ENCODE assay signal across 26 cellular contexts in genomic region chr5:39116347-39116899, GRCh38. TPM values are rescaled to one million over a fixed set of nuclear protein-coding genes. Genes with fewer than 3 reads are reported as not detected.
DNase-seq lines count a peak whose midpoint lies in the region; ATAC-seq, FAIRE-seq and TF ChIP-seq lines count a peak whose summit lies in the region.
"Had no signal": no experiment of that assay in that cellular context is flagged by ENCODE, and none has a peak within 500 bp of the region (broad histone marks: within the 10 kb centered on the region; RNA-seq: fewer than 3 reads in every experiment).

No MANE protein-coding gene starts in this region.

- no peak for DNase-seq in activated CD4-positive, alpha-beta memory T cell treated with anti-CD3 and anti-CD28 coated beads for 36 hours
- no peak for DNase-seq in activated CD4-positive, alpha-beta memory T cell treated with anti-CD3 and anti-CD28 coated beads, Interleukin-2, amount 10 ng/mL, durations not matched to agents 7 days and 5 days
- DNase-seq in H54 (ENCODE audit: insufficient read length, low spot score) = no peak
- DNase-seq in activated naive CD4-positive, alpha-beta T cell treated with anti-CD3 and anti-CD28 coated beads, Interleukin-2, amount 50 U/mL, for 72 hours (ENCODE audit: low spot score in 2 of 2) = no peak
- no peak for DNase-seq in naive thymus-derived CD4-positive, alpha-beta T cell
- DNase-seq in GM10266 (ENCODE audit: extremely low spot score) = no peak
- DNase-seq: 8988T; activated CD4-positive, alpha-beta T cell treated with anti-CD3 and anti-CD28 coated beads, Interleukin-2, amount 50 U/mL, for 1 hour; body of pancreas; Caco-2; DND-41; foreskin fibroblast; heart left ventricle; NCI-H1092 treated with DMSO at 0.1 percent for 48 hours; NCI-H2029 treated with DMSO at 0.1 percent for 48 hours; NCI-H226; psoas muscle; stimulated activated CD8-positive, alpha-beta memory T cell treated with anti-CD3 and anti-CD28 coated beads, Interleukin-4, amount 100 ng/mL, for 48 hours had no signal

- H3K4me3 Mint-ChIP-seq in activated CD4-positive, alpha-beta memory T cell treated with anti-CD3 and anti-CD28 coated beads for 36 hours = no peak overlapping the region
- no peak overlapping the region for H3K4me3 Mint-ChIP-seq in activated CD4-positive, alpha-beta memory T cell treated with anti-CD3 and anti-CD28 coated beads, Interleukin-2, amount 10 ng/mL, durations not matched to agents 7 days and 5 days
- H3K4me3 Mint-ChIP-seq in naive thymus-derived CD4-positive, alpha-beta T cell = no peak overlapping the region
- H3K4me3 Mint-ChIP-seq: B cell, type B pancreatic cell had no signal

- peaks cover 24% of the 10 kb centered on the region for H3K36me3 Mint-ChIP-seq in activated CD4-positive, alpha-beta memory T cell treated with anti-CD3 and anti-CD28 coated beads for 36 hours
- peaks cover 70% of the 10 kb centered on the region for H3K36me3 Mint-ChIP-seq in activated CD4-positive, alpha-beta memory T cell treated with anti-CD3 and anti-CD28 coated beads, Interleukin-2, amount 10 ng/mL, durations not matched to agents 7 days and 5 days (ENCODE audit: low read depth)
- H3K36me3 Mint-ChIP-seq in activated naive CD4-positive, alpha-beta T cell treated with anti-CD3 and anti-CD28 coated beads, Interleukin-2, amount 50 U/mL, for 72 hours = peaks cover 12 to 39% of the 10 kb centered on the region in 2 donors
- H3K36me3 Mint-ChIP-seq in naive thymus-derived CD4-positive, alpha-beta T cell = peaks cover 17 to 58% (median 48%) of the 10 kb centered on the region in 5 donors
- H3K36me3 Mint-ChIP-seq: type B pancreatic cell had no signal

- no peaks in the 10 kb centered on the region for H3K4me1 ChIP-seq in naive thymus-derived CD4-positive, alpha-beta T cell (ENCODE audit: control insufficient read depth in 2 of 2, insufficient read depth in 2 of 2, low read length in 2 of 2)
- H3K4me1 ChIP-seq: body of pancreas, Caco-2, psoas muscle had no signal

- ATAC-seq in activated naive CD4-positive, alpha-beta T cell treated with anti-CD3 and anti-CD28 coated beads, Interleukin-2, amount 50 U/mL, for 72 hours = no peak
- peak; percentile 12 for ATAC-seq in naive thymus-derived CD4-positive, alpha-beta T cell
- ATAC-seq in esophagus mucosa (no peak), HG03442 (IDR thresholded peaks at IDR 0.05; ENCODE audit: unreplicated experiment) (no peak)
- ATAC-seq: body of pancreas, heart left ventricle, HepG2, psoas muscle had no signal

- no peak for TF ChIP-seq POLR2A in H54 (IDR thresholded peaks at IDR 0.05; ENCODE audit: low read depth, low read length)

- H3K36me3 ChIP-seq in naive thymus-derived CD4-positive, alpha-beta T cell (ENCODE audit: control insufficient read depth in 2 of 3, insufficient read depth in 3 of 3, low read length in 3 of 3) = peaks cover 36 to 77% (median 44%) of the 10 kb centered on the region in 3 experiments

- intact Hi-C loops in activated CD4-positive, alpha-beta memory T cell treated with anti-CD3 and anti-CD28 coated beads for 36 hours (cut with micrococcal nuclease) = no loop called here
- intact Hi-C loops in naive thymus-derived CD4-positive, alpha-beta T cell (cut with micrococcal nuclease) = loop anchor here in 1 of 2 donors (5.0 kb wide), 1 partner anchor 169 kb away; no protein-coding TSS in a partner anchor

- POLR2A ChIA-PET in activated CD4-positive, alpha-beta memory T cell treated with anti-CD3 and anti-CD28 coated beads for 36 hours (lab: Charles Lee) = interaction anchor here (1.0 kb wide), 1 partner anchor 37 kb away, joined by 3 read pairs; no protein-coding TSS in a partner anchor
- POLR2A ChIA-PET in activated CD4-positive, alpha-beta memory T cell treated with anti-CD3 and anti-CD28 coated beads, Interleukin-2, amount 10 ng/mL, durations not matched to agents 7 days and 5 days (lab: Charles Lee) = interaction anchor here (0.8 kb wide), 1 partner anchor 16 kb away, joined by 3 read pairs; no protein-coding TSS in a partner anchor
- POLR2A ChIA-PET in naive thymus-derived CD4-positive, alpha-beta T cell (lab: Charles Lee) = interaction anchor here (0.6 kb wide), 1 partner anchor 1591 kb away, joined by 7 read pairs; no protein-coding TSS in a partner anchor

- no peaks in the 10 kb centered on the region for H3K27me3 ChIP-seq in naive thymus-derived CD4-positive, alpha-beta T cell (ENCODE audit: control insufficient read depth in 2 of 2, insufficient read depth in 2 of 2, low read length in 2 of 2)
- H3K27me3 ChIP-seq: body of pancreas, neutrophil had no signal

- FAIRE-seq in H54 (lab: Jason Lieb, UNC) = peak; percentile 48
- FAIRE-seq: GM12892, HepG2 had no signal

- H3K9me3 ChIP-seq in naive thymus-derived CD4-positive, alpha-beta T cell (ENCODE audit: control insufficient read depth in 2 of 3, low read length in 3 of 3) = no peaks in the 10 kb centered on the region
- H3K9me3 ChIP-seq: body of pancreas, Caco-2, heart left ventricle, neutrophil, psoas muscle had no signal

- H3K9me3 Mint-ChIP-seq in activated CD4-positive, alpha-beta memory T cell treated with anti-CD3 and anti-CD28 coated beads for 36 hours = no peaks in the 10 kb centered on the region
- no peaks in the 10 kb centered on the region for H3K9me3 Mint-ChIP-seq in activated CD4-positive, alpha-beta memory T cell treated with anti-CD3 and anti-CD28 coated beads, Interleukin-2, amount 10 ng/mL, durations not matched to agents 7 days and 5 days
- H3K9me3 Mint-ChIP-seq in activated naive CD4-positive, alpha-beta T cell treated with anti-CD3 and anti-CD28 coated beads, Interleukin-2, amount 50 U/mL, for 72 hours = no peaks in the 10 kb centered on the region
- H3K9me3 Mint-ChIP-seq in naive thymus-derived CD4-positive, alpha-beta T cell = no peaks in the 10 kb centered on the region
- H3K9me3 Mint-ChIP-seq: type B pancreatic cell had no signal

- no peak for TF ChIP-seq CTCF in GM10266 (IDR thresholded peaks at IDR 0.05; ENCODE audit: control insufficient read depth, insufficient read depth, low read depth, missing control alignments)

- peak overlapping the region; percentile 74 for H3K27ac Mint-ChIP-seq in activated CD4-positive, alpha-beta memory T cell treated with anti-CD3 and anti-CD28 coated beads for 36 hours
- H3K27ac Mint-ChIP-seq in activated CD4-positive, alpha-beta memory T cell treated with anti-CD3 and anti-CD28 coated beads, Interleukin-2, amount 10 ng/mL, durations not matched to agents 7 days and 5 days = no peak overlapping the region
- peak overlapping the region; percentile 46 to 69 for H3K27ac Mint-ChIP-seq in activated naive CD4-positive, alpha-beta T cell treated with anti-CD3 and anti-CD28 coated beads, Interleukin-2, amount 50 U/mL, for 72 hours
- peak overlapping the region in 8 of 9 donors; percentile 5 to 86 (median 64) for H3K27ac Mint-ChIP-seq in naive thymus-derived CD4-positive, alpha-beta T cell
- H3K27ac Mint-ChIP-seq: B cell, type B pancreatic cell had no signal

- no peak overlapping the region for H3K4me3 ChIP-seq in naive thymus-derived CD4-positive, alpha-beta T cell (ENCODE audit: low read length)
- H3K4me3 ChIP-seq: body of pancreas, heart left ventricle, psoas muscle had no signal

- peaks cover 48% of the 10 kb centered on the region for H3K4me1 Mint-ChIP-seq in activated CD4-positive, alpha-beta memory T cell treated with anti-CD3 and anti-CD28 coated beads for 36 hours (ENCODE audit: low read depth)
- H3K4me1 Mint-ChIP-seq in activated CD4-positive, alpha-beta memory T cell treated with anti-CD3 and anti-CD28 coated beads, Interleukin-2, amount 10 ng/mL, durations not matched to agents 7 days and 5 days = peaks cover 27% of the 10 kb centered on the region
- H3K4me1 Mint-ChIP-seq in naive thymus-derived CD4-positive, alpha-beta T cell = peaks cover 8 to 50% (median 30%) of the 10 kb centered on the region in 7 donors
- H3K4me1 Mint-ChIP-seq: B cell had no signal

- no peak overlapping the region for H3K27ac ChIP-seq in naive thymus-derived CD4-positive, alpha-beta T cell (ENCODE audit: low read depth, low read length)
- H3K27ac ChIP-seq: body of pancreas, heart left ventricle, psoas muscle, RWPE1 had no signal

- H3K27me3 Mint-ChIP-seq in activated CD4-positive, alpha-beta memory T cell treated with anti-CD3 and anti-CD28 coated beads for 36 hours = no peaks in the 10 kb centered on the region
- H3K27me3 Mint-ChIP-seq in activated CD4-positive, alpha-beta memory T cell treated with anti-CD3 and anti-CD28 coated beads, Interleukin-2, amount 10 ng/mL, durations not matched to agents 7 days and 5 days = no peaks in the 10 kb centered on the region
- no peaks in the 10 kb centered on the region for H3K27me3 Mint-ChIP-seq in naive thymus-derived CD4-positive, alpha-beta T cell
- H3K27me3 Mint-ChIP-seq: B cell, type B pancreatic cell had no signal

- CTCF ChIA-PET in activated CD4-positive, alpha-beta memory T cell treated with anti-CD3 and anti-CD28 coated beads for 36 hours (lab: Charles Lee) = interaction anchor here (1.0 to 2.2 kb wide), 5 partner anchors 19 to 167 kb away, joined by 3 to 8 read pairs (median 4); no protein-coding TSS in a partner anchor
- CTCF ChIA-PET in activated CD4-positive, alpha-beta memory T cell treated with anti-CD3 and anti-CD28 coated beads, Interleukin-2, amount 10 ng/mL, durations not matched to agents 7 days and 5 days (lab: Charles Lee) = interaction anchor here (1.3 kb wide), 1 partner anchor 36 kb away, joined by 5 read pairs; no protein-coding TSS in a partner anchor
- CTCF ChIA-PET in naive thymus-derived CD4-positive, alpha-beta T cell (lab: Charles Lee) = interaction anchor here (1.0 to 1.2 kb wide), 2 partner anchors 32 to 167 kb away, joined by 3 to 5 read pairs; no protein-coding TSS in a partner anchor

RNA-seq across cellular contexts. Expression of gene RICTOR, which starts 42.2 kb away (rescaled TPM):
- total RNA-seq in activated CD4-positive, alpha-beta memory T cell treated with anti-CD3 and anti-CD28 coated beads for 36 hours = 10 to 100 TPM; 27.7 to 27.8 TPM
- total RNA-seq in activated CD4-positive, alpha-beta memory T cell treated with anti-CD3 and anti-CD28 coated beads, Interleukin-2, amount 10 ng/mL, durations not matched to agents 7 days and 5 days = 10 to 100 TPM; 50.4 to 56.4 TPM
- total RNA-seq in activated naive CD4-positive, alpha-beta T cell treated with anti-CD3 and anti-CD28 coated beads, Interleukin-2, amount 50 U/mL, for 72 hours = 10 to 100 TPM; 32.8 to 50.2 TPM
- total RNA-seq in naive thymus-derived CD4-positive, alpha-beta T cell = 10 to 100 TPM; 56.9 to 96.2 (median 86.5) TPM
- polyA plus RNA-seq in naive thymus-derived CD4-positive, alpha-beta T cell = 10 to 100 TPM; 16.2 to 22.9 TPM
- total RNA-seq in esophagus mucosa = 18.1 TPM
